1 cellular context compared by ENCODE assay signal in the genomic region with DNA sequence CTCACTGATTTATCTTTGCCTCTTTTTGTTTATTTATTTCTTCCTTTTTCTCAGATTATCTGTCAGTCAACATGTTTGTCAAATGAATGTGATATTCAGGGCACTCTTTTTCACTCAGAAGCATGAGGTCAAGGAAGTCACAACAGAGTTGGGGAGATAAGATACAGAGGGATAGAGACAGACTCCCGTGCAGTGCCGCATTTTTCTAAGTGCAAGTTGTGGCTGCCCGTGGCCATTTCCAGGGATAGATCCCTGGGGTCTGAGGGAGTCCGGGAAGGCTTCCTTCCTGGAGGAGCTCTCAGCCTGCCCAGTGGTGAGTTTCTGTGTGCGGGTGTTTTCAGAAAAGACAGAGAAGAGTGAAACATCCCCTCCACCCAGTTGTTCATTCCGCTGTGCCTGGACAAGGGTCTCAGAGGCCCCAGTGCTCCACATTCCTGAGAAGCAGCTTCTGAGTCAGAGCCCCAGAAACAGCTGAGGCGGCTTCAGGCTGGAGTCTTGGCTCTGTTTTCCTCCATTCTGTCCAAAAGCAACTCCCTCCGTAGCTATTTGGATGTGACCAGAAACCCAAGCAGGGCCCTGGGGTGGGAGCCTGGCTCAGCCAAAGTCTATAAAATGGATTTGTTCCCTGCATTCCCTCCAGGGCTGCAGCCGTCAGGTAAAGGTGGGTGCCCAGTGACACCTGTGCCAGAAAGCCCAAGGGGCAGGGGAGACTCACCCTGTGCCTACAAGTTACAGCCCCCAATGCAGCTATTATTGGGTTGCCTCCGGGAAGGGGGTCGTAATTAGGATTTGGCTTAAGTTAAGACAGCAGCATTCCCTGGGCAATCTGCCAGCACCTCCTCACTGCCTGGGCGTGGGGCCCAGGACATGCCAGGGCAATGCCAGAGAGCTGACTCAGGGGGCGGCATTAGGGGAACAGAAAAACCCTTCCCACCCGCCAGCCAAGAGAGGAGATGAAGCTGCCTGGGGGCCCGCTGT.
TF ChIP-seq lines count a peak whose summit lies in the region.

No MANE protein-coding gene starts in this region.

TF ChIP-seq in H1, 55 proteins besides CTCF, POLR2A, EP300 and RAD21 (continued from another document):
- TF ChIP-seq CREB1 (IDR thresholded peaks at IDR 0.05), result no peak
- no peak for TF ChIP-seq RFX5 (IDR thresholded peaks at IDR 0.05; ENCODE audit: borderline replicate concordance, low read depth, low read length)
- no peak for TF ChIP-seq SIN3A (conservative IDR thresholded peaks at IDR 0.05 in 1 of 2, IDR thresholded peaks at IDR 0.05 in 1 of 2; ENCODE audit: low read depth in 1 of 2, low read length in 2 of 2)
- TF ChIP-seq KDM5A (IDR thresholded peaks at IDR 0.05; ENCODE audit: low read length), result no peak
- no peak; the same call in 1 of the 2 replicates for TF ChIP-seq MAFK (IDR thresholded peaks at IDR 0.05; ENCODE audit: low read depth, low read length)
- no peak for TF ChIP-seq GTF2F1 (IDR thresholded peaks at IDR 0.05; ENCODE audit: borderline replicate concordance, low read depth, low read length)
- no peak for TF ChIP-seq SIX5 (IDR thresholded peaks at IDR 0.05; ENCODE audit: low read depth, low read length)
- no peak for TF ChIP-seq ASH2L (IDR thresholded peaks at IDR 0.05; ENCODE audit: low read length)
- no peak for TF ChIP-seq TAF7 (optimal IDR thresholded peaks at IDR 0.05; ENCODE audit: borderline replicate concordance, low read depth, low read length)
- TF ChIP-seq ZNF274 (IDR thresholded peaks at IDR 0.05; ENCODE audit: borderline replicate concordance, extremely low read depth, low read length), result no peak
- TF ChIP-seq CBX5 (IDR thresholded peaks at IDR 0.05; ENCODE audit: low read depth, low read length), result no peak
- no peak for TF ChIP-seq RNF2 (IDR thresholded peaks at IDR 0.05; ENCODE audit: borderline replicate concordance, low read depth, low read length, missing control alignments, poor library complexity, severe bottlenecking)
- no peak for TF ChIP-seq SP1 (IDR thresholded peaks at IDR 0.05; ENCODE audit: low read depth, low read length)
- no peak for TF ChIP-seq SRF (IDR thresholded peaks at IDR 0.05; ENCODE audit: low read depth, low read length)
- no peak for TF ChIP-seq TBP (IDR thresholded peaks at IDR 0.05; ENCODE audit: low read depth, low read length)
TF ChIP-seq in H1: peak in this region for 0.
